Comparison of ENCODE assay signal across 8 cellular contexts in the genomic region with DNA sequence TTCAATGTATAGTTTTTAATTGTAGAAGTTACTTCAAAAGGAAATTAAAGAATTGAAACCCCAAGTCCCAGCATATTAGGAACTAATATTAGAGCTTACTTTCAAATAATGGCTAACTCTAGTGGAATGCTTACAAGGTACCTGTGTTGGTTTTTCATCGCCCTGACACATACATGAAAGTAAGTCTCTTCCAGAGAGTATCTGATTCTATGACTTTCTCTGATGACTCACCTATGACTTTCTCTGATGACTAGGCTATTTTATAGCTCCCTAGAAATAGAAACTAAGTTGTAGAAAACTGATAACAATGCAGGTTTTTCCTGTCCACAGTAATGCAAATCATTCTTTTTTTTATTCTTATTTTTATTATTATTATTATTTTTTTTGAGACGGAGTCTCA. TPM values are rescaled to one million over a fixed set of nuclear protein-coding genes. Genes with fewer than 3 reads are reported as not detected.
DNase-seq lines count a peak whose midpoint lies in the region; ATAC-seq and TF ChIP-seq lines count a peak whose summit lies in the region.

No MANE protein-coding gene starts in this region.

- H3K27me3 ChIP-seq in PC-9 (ENCODE audit: insufficient read depth, low read depth) (no peaks in the 10 kb centered on the region), left lung (no peaks in the 10 kb centered on the region), WERI-Rb-1 (ENCODE audit: insufficient read depth, low read depth, severe bottlenecking) (no peaks in the 10 kb centered on the region), testis (no peaks in the 10 kb centered on the region)

- no peak overlapping the region for H3K4me3 ChIP-seq in PC-9
- H3K4me3 ChIP-seq in left lung: no peak overlapping the region
- H3K4me3 ChIP-seq in WERI-Rb-1 (ENCODE audit: low read depth, low read length): no peak overlapping the region
- H3K4me3 ChIP-seq in testis: no peak overlapping the region

- TF ChIP-seq POLR2A in testis (IDR thresholded peaks at IDR 0.05): no peak

- CTCF ChIA-PET in PC-9 (lab: Charles Lee): interaction anchor here (0.6 kb wide), 1 partner anchor 21 kb away, joined by 18 read pairs; no protein-coding TSS in a partner anchor

- H2AFZ ChIP-seq in PC-9: 0 out of 2 replicates have a peak overlapping the region, but pooled peaks have one; percentile 15

- peak; percentile 58 for ATAC-seq in GM18517 (IDR thresholded peaks at IDR 0.05; ENCODE audit: unreplicated experiment)
- peak; percentile 60 for ATAC-seq in HG02798 (IDR thresholded peaks at IDR 0.05; ENCODE audit: poor library complexity, unreplicated experiment)
- peak; percentile 60 for ATAC-seq in left lung

- H3K27ac ChIP-seq in PC-9 (peak overlapping the region; percentile 94), left lung (no peak overlapping the region), WERI-Rb-1 (no peak overlapping the region), testis (no peak overlapping the region)

- TF ChIP-seq CTCF in PC-9 (conservative IDR thresholded peaks at IDR 0.05): no peak
- TF ChIP-seq CTCF in left lung (IDR thresholded peaks at IDR 0.05): no peak
- no peak for TF ChIP-seq CTCF in WERI-Rb-1 (IDR thresholded peaks at IDR 0.05; ENCODE audit: low read depth, low read length)
- no peak for TF ChIP-seq CTCF in testis (IDR thresholded peaks at IDR 0.05)

- H3K79me2 ChIP-seq in PC-9 (ENCODE audit: low read depth): no peaks in the 10 kb centered on the region

- DNase-seq in PC-9: peak in 1 of 2 experiments; percentile 96
- no peak for DNase-seq in left lung
- DNase-seq in WERI-Rb-1: no peak
- no peak for DNase-seq in testis
- DNase-seq in OCI-M2 (lab: John Stamatoyannopoulos, UW; ENCODE audit: unreplicated experiment): no peak
- DNase-seq in mesenteric fat pad (ENCODE audit: low spot score): no peak

- peak overlapping the region; percentile 46 for H3K4me2 ChIP-seq in PC-9

- no TSS peak for BruUV-seq in PC-9 (replicated peaks; lab: Mats Ljungman, UMichigan)

- H3K4me1 ChIP-seq in PC-9 (replicated peaks; ENCODE audit: insufficient read depth) (peaks cover 16% of the 10 kb centered on the region), left lung (peaks cover 11 to 22% of the 10 kb centered on the region in 2 donors), testis (no peaks in the 10 kb centered on the region)

- H3F3A ChIP-seq in PC-9 (ENCODE audit: insufficient read depth, low read depth): peaks cover 15% of the 10 kb centered on the region

- H3K36me3 ChIP-seq in PC-9 (ENCODE audit: low read depth) (no peaks in the 10 kb centered on the region; the same call in 1 of the 2 replicates), left lung (no peaks in the 10 kb centered on the region), WERI-Rb-1 (no peaks in the 10 kb centered on the region), testis (ENCODE audit: low read depth, missing control alignments) (no peaks in the 10 kb centered on the region)

- POLR2A ChIA-PET in PC-9 (lab: Charles Lee; ENCODE audit: unreplicated experiment): interaction anchor here (0.6 kb wide), 2 partner anchors 10 to 14 kb away, joined by 3 to 14 read pairs; no protein-coding TSS in a partner anchor

- H3K9me3 ChIP-seq in PC-9 (ENCODE audit: insufficient read depth, low read depth) (peaks cover 28% of the 10 kb centered on the region), left lung (peaks cover 0 to 12% of the 10 kb centered on the region in 2 donors), WERI-Rb-1 (ENCODE audit: severe bottlenecking) (peaks cover 5% of the 10 kb centered on the region), testis (no peaks in the 10 kb centered on the region)

- intact Hi-C loops in PC-9 (cut with micrococcal nuclease; ENCODE audit: unreplicated experiment): loop anchor here (1.0 kb wide), 1 partner anchor 12 kb away; no protein-coding TSS in a partner anchor
- intact Hi-C loops in left lung (cut with DNase I): no loop called here
- intact Hi-C loops in testis (cut with DNase I; ENCODE audit: low total_unique reads): no loop called here

- H4K20me1 ChIP-seq in PC-9 (ENCODE audit: insufficient read depth): no peaks in the 10 kb centered on the region

- H3K9me2 ChIP-seq in PC-9 (ENCODE audit: insufficient read depth): no peaks in the 10 kb centered on the region

- WGBS in testis, 2 donors: 71 to 75% methylated on average over 2 of the region's 2 CpGs

RNA-seq across cellular contexts. Expression of gene MMP7, which starts 33.6 kb away (rescaled TPM):
- total RNA-seq in PC-9 (2021) (1.1 and 1.3 TPM in 2 replicates), left lung (100 to 1,000 TPM in 1 of 2 donors, 10 to 100 TPM in 1; 13.8 to 136 TPM), testis (under 1 TPM in 1 of 2 donors, not detected in 1; 0.63 TPM), mesenteric fat pad (2.5 TPM)
- 6.2 TPM for polyA plus RNA-seq in testis (ENCODE audit: insufficient read depth, low read depth, low replicate concordance)
